In genomic region chr2:762646-763045, GRCh38 we compare ENCODE assay signal across 13 cellular contexts.
A peak's percentile ranks its signal among the peaks of the same experiment; 100 is the strongest.
DNase-seq lines count a peak whose midpoint lies in the region; ATAC-seq and TF ChIP-seq lines count a peak whose summit lies in the region.
"Had no signal": no experiment of that assay in that cellular context is flagged by ENCODE, and none has a peak within 500 bp of the region (broad histone marks: within the 10 kb centered on the region; RNA-seq: fewer than 3 reads in every experiment).

No MANE protein-coding gene starts in this region.

- no peak overlapping the region for H3K4me3 ChIP-seq in Jurkat, Clone E6-1 (ENCODE audit: low read length)
- H3K4me3 ChIP-seq: GM23338 had no signal

- TF ChIP-seq CTCF in GM13976 (IDR thresholded peaks at IDR 0.05; ENCODE audit: borderline replicate concordance, control extremely low read depth, extremely low read depth, insufficient read depth, missing control alignments): no peak

- no peak for ATAC-seq in GM19397 (IDR thresholded peaks at IDR 0.05; ENCODE audit: unreplicated experiment)
- ATAC-seq: GM23338 had no signal

- no peaks in the 10 kb centered on the region for H3K9me3 Mint-ChIP-seq in activated CD4-positive, alpha-beta T cell treated with anti-CD3 and anti-CD28 coated beads, Interleukin-2, amount 10 ng/mL, durations not matched to agents 24 days and 14 days
- H3K9me3 Mint-ChIP-seq: CD4-positive, alpha-beta memory T cell; GM23338; IgD-negative memory B cell had no signal

- H3K36me3 Mint-ChIP-seq in activated CD4-positive, alpha-beta T cell treated with anti-CD3 and anti-CD28 coated beads, Interleukin-2, amount 10 ng/mL, durations not matched to agents 24 days and 14 days (ENCODE audit: low read depth): no peaks in the 10 kb centered on the region
- H3K36me3 Mint-ChIP-seq: CD4-positive, alpha-beta memory T cell; IgD-negative memory B cell had no signal

- peak; percentile 40 for DNase-seq in activated CD4-positive, alpha-beta T cell treated with anti-CD3 and anti-CD28 coated beads, Interleukin-2, amount 10 ng/mL, durations not matched to agents 24 days and 14 days
- no peak for DNase-seq in activated CD4-positive, alpha-beta T cell treated with anti-CD3 and anti-CD28 coated beads, Interleukin-2, amount 50 U/mL, for 1 hour
- DNase-seq in Jurkat, Clone E6-1 (ENCODE audit: low read depth, low spot score): peak; percentile 75
- DNase-seq in left kidney (ENCODE audit: low read depth, low spot score): peak; percentile 71
- DNase-seq in GM13976 (ENCODE audit: low spot score): no peak
- no peak for DNase-seq in HUDEP-2 (lab: John Stamatoyannopoulos, UW; ENCODE audit: unreplicated experiment in 76 of 76)
- DNase-seq in NCI-H1417 treated with DMSO at 0.1 percent for 48 hours (lab: John Stamatoyannopoulos, UW): no peak
- DNase-seq: ACHN; CD4-positive, alpha-beta memory T cell; H7 had no signal

- no peak overlapping the region for H3K4me3 Mint-ChIP-seq in activated CD4-positive, alpha-beta T cell treated with anti-CD3 and anti-CD28 coated beads, Interleukin-2, amount 10 ng/mL, durations not matched to agents 24 days and 14 days
- H3K4me3 Mint-ChIP-seq: CD4-positive, alpha-beta memory T cell; GM23338; IgD-negative memory B cell had no signal

- no peak overlapping the region for H3K27ac Mint-ChIP-seq in activated CD4-positive, alpha-beta T cell treated with anti-CD3 and anti-CD28 coated beads, Interleukin-2, amount 10 ng/mL, durations not matched to agents 24 days and 14 days
- H3K27ac Mint-ChIP-seq: GM23338 had no signal

- H3K4me1 Mint-ChIP-seq in activated CD4-positive, alpha-beta T cell treated with anti-CD3 and anti-CD28 coated beads, Interleukin-2, amount 10 ng/mL, durations not matched to agents 24 days and 14 days: peaks cover 4% of the 10 kb centered on the region

- in situ Hi-C loops in GM13976 (cut with MboI; ENCODE audit: low sequenced_read_pairs, unreplicated experiment): no loop called here

- H3K27me3 Mint-ChIP-seq in activated CD4-positive, alpha-beta T cell treated with anti-CD3 and anti-CD28 coated beads, Interleukin-2, amount 10 ng/mL, durations not matched to agents 24 days and 14 days: peaks cover 9% of the 10 kb centered on the region
- H3K27me3 Mint-ChIP-seq: IgD-negative memory B cell had no signal

- intact Hi-C loops in activated CD4-positive, alpha-beta T cell treated with anti-CD3 and anti-CD28 coated beads, Interleukin-2, amount 10 ng/mL, durations not matched to agents 24 days and 14 days (cut with micrococcal nuclease): no loop called here

Comparison
In these comparisons a context has a peak if more than half of its experiments do, and no peak if none do; other contexts are left out.
1. DNase-seq: peak in activated CD4-positive, alpha-beta T cell treated with anti-CD3 and anti-CD28 coated beads, Interleukin-2, amount 10 ng/mL, durations not matched to agents 24 days and 14 days (single experiment), Jurkat, Clone E6-1 (single experiment) and left kidney (single experiment); none in activated CD4-positive, alpha-beta T cell treated with anti-CD3 and anti-CD28 coated beads, Interleukin-2, amount 50 U/mL, for 1 hour (single experiment), GM13976 (single experiment), HUDEP-2 (0 of 76) and NCI-H1417 treated with DMSO at 0.1 percent for 48 hours (single experiment).